ENCODE assay signal across 8 cellular contexts in the genomic region with DNA sequence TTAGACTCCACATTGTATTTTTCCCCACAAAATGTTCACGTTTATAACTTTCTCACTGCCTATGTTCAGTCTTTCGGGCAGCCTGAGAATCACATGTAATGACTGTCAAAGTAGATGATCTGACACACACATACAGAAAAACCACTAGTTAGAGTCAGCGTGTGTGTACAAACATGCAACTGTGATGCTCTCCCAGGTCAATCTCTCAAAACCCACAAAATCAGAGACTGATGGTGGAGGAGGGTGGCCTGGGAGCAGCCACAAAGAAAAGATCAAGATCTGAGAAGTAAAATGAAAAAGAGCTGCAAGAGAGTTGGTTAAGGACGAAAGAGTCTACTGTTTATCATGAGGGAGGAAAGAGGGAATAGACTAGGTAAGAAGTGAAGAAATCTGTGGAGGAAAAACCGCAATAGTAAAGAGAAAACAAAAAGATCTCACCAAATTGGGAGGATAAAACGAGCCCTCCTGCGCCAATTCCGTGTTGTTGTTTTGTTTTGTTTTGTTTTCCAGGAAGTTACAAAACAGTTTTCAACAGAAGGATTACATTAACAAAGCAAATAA. TPM values are rescaled to one million over a fixed set of nuclear protein-coding genes. Genes with fewer than 3 reads are reported as not detected.
DNase-seq lines count a peak whose midpoint lies in the region; ATAC-seq and TF ChIP-seq lines count a peak whose summit lies in the region.

No MANE protein-coding gene starts in this region.

- H3K27me3 ChIP-seq in BJ (ENCODE audit: control insufficient read depth, insufficient read depth, low read length) = no peaks in the 10 kb centered on the region

- H3K4me1 Mint-ChIP-seq in natural killer cell = peaks cover 48 to 52% of the 10 kb centered on the region in 2 donors

- no peaks in the 10 kb centered on the region for H3K36me3 Mint-ChIP-seq in natural killer cell

- POLR2A ChIA-PET in BJ (lab: Charles Lee) = interaction anchor here (1.3 kb wide), 1 partner anchor 9 kb away, joined by 4 read pairs; no protein-coding TSS in a partner anchor

- H3K9me3 Mint-ChIP-seq in natural killer cell = no peaks in the 10 kb centered on the region

- peak overlapping the region; percentile 88 for H3K4me3 Mint-ChIP-seq in natural killer cell

- DNase-seq in BJ (ENCODE audit: low read depth) (no peak), LNCaP clone FGC (ENCODE audit: low read depth) (no peak), caudate nucleus (lab: John Stamatoyannopoulos, UW) (no peak), natural killer cell (no peak), kidney glomerular epithelial cell (lab: John Stamatoyannopoulos, UW) (no peak), NK-92 (lab: John Stamatoyannopoulos, UW; ENCODE audit: unreplicated experiment) (no peak), GM13976 (ENCODE audit: low spot score) (no peak), NCI-H748 treated with DMSO at 0.1 percent for 48 hours (lab: John Stamatoyannopoulos, UW) (no peak)

- intact Hi-C loops in natural killer cell (cut with micrococcal nuclease) = loop anchor here (2.0 to 5.0 kb wide), 2 partner anchors 42 to 109 kb away; partner anchors contain the start of gene TSNAX

- in situ Hi-C loops in GM13976 (cut with MboI; ENCODE audit: low sequenced_read_pairs, unreplicated experiment) = no loop called here

- peak overlapping the region; percentile 77 for H3K4me3 ChIP-seq in BJ (ENCODE audit: low read depth, low read length)
- H3K4me3 ChIP-seq in LNCaP clone FGC (ENCODE audit: low read depth, low read length) = peak overlapping the region; percentile 81

- TF ChIP-seq CTCF in BJ (IDR thresholded peaks at IDR 0.05; ENCODE audit: insufficient read depth, low read depth, low read length) = no peak
- TF ChIP-seq CTCF in LNCaP clone FGC (IDR thresholded peaks at IDR 0.05; ENCODE audit: control insufficient read depth, extremely low read depth, insufficient read depth) = no peak
- TF ChIP-seq CTCF in natural killer cell (IDR thresholded peaks at IDR 0.05) = no peak
- TF ChIP-seq CTCF in GM13976 (IDR thresholded peaks at IDR 0.05; ENCODE audit: borderline replicate concordance, control extremely low read depth, extremely low read depth, insufficient read depth, missing control alignments) = no peak

- CTCF ChIA-PET in BJ (lab: Yijun Ruan, JAX) = interaction anchor here (1.0 to 1.6 kb wide), 2 partner anchors 9 to 62 kb away, joined by 3 read pairs; no protein-coding TSS in a partner anchor

- H3K27ac ChIP-seq in caudate nucleus (ENCODE audit: low read depth, low read length) = peak overlapping the region; percentile 11

- no peaks in the 10 kb centered on the region for H3K27me3 Mint-ChIP-seq in natural killer cell (ENCODE audit: low read depth in 2 of 2)

- no peak for ATAC-seq in natural killer cell

- no peaks in the 10 kb centered on the region for H3K36me3 ChIP-seq in BJ (ENCODE audit: control insufficient read depth, insufficient read depth, low read length)

- peak overlapping the region; percentile 50 to 54 for H3K27ac Mint-ChIP-seq in natural killer cell

RNA-seq across cellular contexts. Expression of gene EGLN1, which starts 2.3 kb away (rescaled TPM):
- polyA plus RNA-seq in BJ (2011; rRNA removed) = 17.5 and 44.3 TPM in 2 replicates
- polyA minus RNA-seq in BJ (2011; rRNA and poly(A)+ RNA removed) = 13.4 and 14.9 TPM in 2 replicates
- 10 to 100 TPM; 14.2 to 27.5 (median 24.5) TPM for total RNA-seq in natural killer cell
